Comparison of ENCODE assay signal across 8 cellular contexts in the genomic region with DNA sequence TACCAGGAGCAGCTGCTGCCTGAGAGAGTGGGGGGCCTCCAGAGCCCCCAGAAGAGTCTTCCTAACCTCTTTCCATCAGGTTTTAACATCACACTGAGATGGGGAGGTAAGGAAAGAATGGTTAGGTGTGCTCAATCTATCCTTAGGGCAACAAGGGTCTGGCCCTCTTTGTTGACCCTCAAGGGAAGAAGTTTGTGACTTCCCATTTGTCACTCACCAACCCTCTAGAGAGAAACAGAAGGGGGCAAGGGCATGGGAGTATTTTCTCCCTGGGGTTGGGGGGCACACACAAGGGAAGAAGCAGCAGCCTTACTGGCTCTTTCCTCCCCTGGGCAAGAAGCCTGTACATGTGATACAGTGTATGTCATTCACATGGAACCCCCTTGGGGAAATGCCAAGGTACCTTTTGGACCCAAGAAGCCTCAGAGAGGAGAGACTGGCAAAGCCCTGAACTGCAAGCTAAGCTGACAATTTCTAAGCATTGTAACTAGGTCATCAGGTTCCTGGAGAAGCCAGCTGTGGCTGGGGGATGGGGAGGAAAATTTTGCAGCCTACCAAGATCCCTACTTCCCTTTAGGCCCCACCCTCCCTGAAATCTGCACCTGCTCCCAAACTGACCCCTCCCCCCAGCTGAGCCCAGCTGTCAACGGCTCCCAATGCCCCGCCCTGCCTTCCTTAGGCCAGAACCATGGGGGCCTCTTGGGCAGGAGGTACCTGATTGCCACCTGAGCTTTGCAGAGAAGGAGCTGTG. TPM values are rescaled to one million over a fixed set of nuclear protein-coding genes. Genes with fewer than 3 reads are reported as not detected.
A peak's percentile ranks its signal among the peaks of the same experiment; 100 is the strongest.
DNase-seq lines count a peak whose midpoint lies in the region; ATAC-seq and TF ChIP-seq lines count a peak whose summit lies in the region.

No MANE protein-coding gene starts in this region.

- no peaks in the 10 kb centered on the region for H3K27me3 Mint-ChIP-seq in activated T-cell treated with anti-CD3 and anti-CD28 coated beads, Interleukin-2, amount 50 U/mL, for 4 hours (ENCODE audit: low read depth)

- H3K36me3 ChIP-seq in KMS-11 (ENCODE audit: insufficient read depth) (peaks cover 3% of the 10 kb centered on the region; the same call in 1 of the 2 replicates), gastrocnemius medialis (peaks cover 0 to 7% of the 10 kb centered on the region in 2 donors)
- H3K36me3 ChIP-seq in effector memory CD4-positive, alpha-beta T cell (ENCODE audit: control insufficient read depth, insufficient read depth, low read length), result peaks cover 25% of the 10 kb centered on the region

- TF ChIP-seq CTCF in KMS-11 (conservative IDR thresholded peaks at IDR 0.05; ENCODE audit: low read depth, low read length), result no peak
- no peak for TF ChIP-seq CTCF in gastrocnemius medialis (IDR thresholded peaks at IDR 0.05 in 4 of 5, conservative IDR thresholded peaks at IDR 0.05 in 1 of 5)

- no peaks in the 10 kb centered on the region for H3K9me3 ChIP-seq in effector memory CD4-positive, alpha-beta T cell (ENCODE audit: control insufficient read depth, low read length)
- H3K9me3 ChIP-seq in gastrocnemius medialis, result no peaks in the 10 kb centered on the region

- peak in 1 of 2 donors; percentile 18 for TF ChIP-seq POLR2A in gastrocnemius medialis (IDR thresholded peaks at IDR 0.05)

- H3K4me3 ChIP-seq in KMS-11 (IDR thresholded peaks at IDR 0.05; ENCODE audit: insufficient read depth, low read depth, low read length) (no peak overlapping the region), gastrocnemius medialis (peak overlapping the region in 1 of 4 donors; percentile 17)
- H3K4me3 ChIP-seq in effector memory CD4-positive, alpha-beta T cell (ENCODE audit: insufficient read depth, low read depth, low read length, poor library complexity, severe bottlenecking), result no peak overlapping the region

- H3K4me1 Mint-ChIP-seq in activated T-cell treated with anti-CD3 and anti-CD28 coated beads, Interleukin-2, amount 50 U/mL, for 4 hours (ENCODE audit: low read depth), result peaks cover 73% of the 10 kb centered on the region

- no peak overlapping the region for H3K4me3 Mint-ChIP-seq in activated T-cell treated with anti-CD3 and anti-CD28 coated beads, Interleukin-2, amount 50 U/mL, for 4 hours

- H3K27me3 ChIP-seq in KMS-11 (ENCODE audit: insufficient read depth, low read depth) (no peaks in the 10 kb centered on the region), gastrocnemius medialis (no peaks in the 10 kb centered on the region)
- no peaks in the 10 kb centered on the region for H3K27me3 ChIP-seq in effector memory CD4-positive, alpha-beta T cell (replicated peaks; ENCODE audit: control insufficient read depth, insufficient read depth, low read length, poor library complexity, severe bottlenecking)

- DNase-seq in NCI-H774 (lab: John Stamatoyannopoulos, UW) (peak; percentile 89), gastrocnemius medialis (peak; percentile 89 to 93), 8988T (no peak)
- DNase-seq in effector memory CD4-positive, alpha-beta T cell, result no peak
- no peak for DNase-seq in activated CD8-positive, alpha-beta memory T cell treated with anti-CD3 and anti-CD28 coated beads, Interleukin-2, amount 50 U/mL, for 48 hours
- no peak for DNase-seq in activated T-cell treated with anti-CD3 and anti-CD28 coated beads, Interleukin-2, amount 50 U/mL, for 4 hours

- peaks cover 100% of the 10 kb centered on the region for H3K4me1 ChIP-seq in KMS-11 (ENCODE audit: low read depth, poor library complexity, severe bottlenecking)
- H3K4me1 ChIP-seq in effector memory CD4-positive, alpha-beta T cell (ENCODE audit: control insufficient read depth, insufficient read depth, low read length, poor library complexity, severe bottlenecking), result peaks cover 28% of the 10 kb centered on the region
- H3K4me1 ChIP-seq in gastrocnemius medialis, result peaks cover 85 to 89% of the 10 kb centered on the region in 2 donors

- peaks cover 51% of the 10 kb centered on the region for H3K36me3 Mint-ChIP-seq in activated T-cell treated with anti-CD3 and anti-CD28 coated beads, Interleukin-2, amount 50 U/mL, for 4 hours (ENCODE audit: insufficient read depth)

- peak overlapping the region; percentile 45; the same call in 1 of the 2 replicates for H3K9ac ChIP-seq in KMS-11

- H3K27ac ChIP-seq in KMS-11 (peak overlapping the region; percentile 86), gastrocnemius medialis (peak overlapping the region; percentile 97 to 98 (median 97))
- peak overlapping the region; percentile 22 for H3K27ac ChIP-seq in effector memory CD4-positive, alpha-beta T cell (ENCODE audit: insufficient read depth, low read length, poor library complexity, severe bottlenecking)

- intact Hi-C loops in gastrocnemius medialis (cut with DNase I; ENCODE audit: low total_unique reads), result loop anchor here (1.0 kb wide), 1 partner anchor 9 kb away; no protein-coding TSS in a partner anchor

- peaks cover 71% of the 10 kb centered on the region for H3K79me2 ChIP-seq in KMS-11 (ENCODE audit: insufficient read depth, low read depth)

- no peak overlapping the region for H2AFZ ChIP-seq in KMS-11 (ENCODE audit: low read depth)

- H3K4me2 ChIP-seq in KMS-11, result peak overlapping the region; percentile 89

- in situ Hi-C loops in gastrocnemius medialis (cut with MboI; ENCODE audit: low sequenced_read_pairs in 4 of 4), result no loop called here

- no peaks in the 10 kb centered on the region for H3K9me3 Mint-ChIP-seq in activated T-cell treated with anti-CD3 and anti-CD28 coated beads, Interleukin-2, amount 50 U/mL, for 4 hours

- ATAC-seq in gastrocnemius medialis, result peak; percentile 58 to 66
- ATAC-seq in GM18502 (IDR thresholded peaks at IDR 0.05; ENCODE audit: poor library complexity, unreplicated experiment), result no peak
- ATAC-seq in activated T-cell treated with anti-CD3 and anti-CD28 coated beads, Interleukin-2, amount 50 U/mL, for 4 hours, result no peak

- H4K20me1 ChIP-seq in KMS-11 (ENCODE audit: insufficient read depth), result no peaks in the 10 kb centered on the region

RNA-seq across cellular contexts. Expression of a gene that starts 14.5 kb away (rescaled TPM):
- total RNA-seq in gastrocnemius medialis, result 10 to 100 TPM; 41.5 to 87.8 (median 55.3) TPM
- 100 to 1,000 TPM; 237 to 274 (median 248) TPM for total RNA-seq in activated T-cell treated with anti-CD3 and anti-CD28 coated beads, Interleukin-2, amount 50 U/mL, for 4 hours

RNA-seq across cellular contexts. Expression of a gene that starts 30.9 kb away (rescaled TPM):
- 1 to 10 TPM in 2 of 4 donors, under 1 TPM in 2; 0.46 to 1.9 (median 1.0) TPM for total RNA-seq in gastrocnemius medialis
- 1 to 10 TPM; 8.0 to 9.9 (median 9.3) TPM for total RNA-seq in activated T-cell treated with anti-CD3 and anti-CD28 coated beads, Interleukin-2, amount 50 U/mL, for 4 hours

Comparison
In these comparisons a context has a peak if more than half of its experiments do, and no peak if none do; other contexts are left out.
1. H3K27ac ChIP-seq: peak in every context shown above with its lines; median percentile 97 in gastrocnemius medialis; 86 in KMS-11; 22 in effector memory CD4-positive, alpha-beta T cell.
2. DNase-seq: peak in NCI-H774 (single experiment) and gastrocnemius medialis (2 of 2); none in effector memory CD4-positive, alpha-beta T cell (0 of 3), 8988T (single experiment), activated CD8-positive, alpha-beta memory T cell treated with anti-CD3 and anti-CD28 coated beads, Interleukin-2, amount 50 U/mL, for 48 hours (single experiment) and activated T-cell treated with anti-CD3 and anti-CD28 coated beads, Interleukin-2, amount 50 U/mL, for 4 hours (single experiment).
3. ATAC-seq: peak in gastrocnemius medialis (2 of 2); none in GM18502 (single experiment) and activated T-cell treated with anti-CD3 and anti-CD28 coated beads, Interleukin-2, amount 50 U/mL, for 4 hours (0 of 2).